18 cellular contexts compared by ENCODE assay signal in the genomic region with DNA sequence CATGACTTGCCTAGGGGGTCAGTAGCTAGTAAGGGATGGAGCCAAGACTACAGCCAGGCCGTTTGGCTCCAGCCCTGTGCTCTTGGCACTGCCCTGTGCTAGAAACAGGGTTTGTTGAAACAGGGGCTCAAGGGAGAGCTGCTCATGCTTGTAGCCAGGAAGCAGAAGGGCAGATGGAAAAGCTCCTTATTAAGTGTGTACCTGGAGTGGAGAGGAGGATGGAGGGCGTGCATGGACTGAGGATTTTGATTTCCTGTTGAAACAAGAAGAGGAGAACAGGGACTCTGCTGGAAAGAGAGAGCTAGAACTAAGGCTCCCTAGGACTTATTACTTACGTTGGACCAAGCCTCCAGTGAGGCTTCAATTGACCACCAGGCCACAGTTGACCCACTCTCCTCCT.
"Had no signal": no experiment of that assay in that cellular context is flagged by ENCODE, and none has a peak within 500 bp of the region (broad histone marks: within the 10 kb centered on the region; RNA-seq: fewer than 3 reads in every experiment).

No MANE protein-coding gene starts in this region.

- H3K27me3 ChIP-seq: gastroesophageal sphincter, ovary, upper lobe of left lung had no signal

- H3K36me3 ChIP-seq: gastroesophageal sphincter, heart left ventricle, neutrophil, ovary, prostate gland, thoracic aorta, upper lobe of left lung had no signal

- H3K27ac ChIP-seq: epithelial cell of prostate, gastroesophageal sphincter, heart left ventricle, neutrophil, ovary, prostate gland, thoracic aorta, upper lobe of left lung had no signal

- H3K4me1 ChIP-seq: gastroesophageal sphincter, prostate gland had no signal

- DNase-seq: activated CD4-positive, alpha-beta T cell treated with anti-CD3 and anti-CD28 coated beads, Interleukin-2, amount 50 U/mL, for 1 hour; activated CD4-positive, CD25-positive, alpha-beta regulatory T cell; activated effector memory CD4-positive, alpha-beta T cell treated with Interleukin-2 at 50 U/mL for 16 hours; activated naive CD4-positive, alpha-beta T cell treated with anti-CD3 and anti-CD28 coated beads, Interleukin-2, amount 10 ng/mL, durations not matched to agents 7 days and 5 days; activated naive CD8-positive, alpha-beta T cell treated with anti-CD3 and anti-CD28 coated beads, Interleukin-2, amount 50 U/mL, for 24 hours; cortex of kidney; heart left ventricle; mesenchymal stem cell; ovary; stimulated activated CD4-positive, alpha-beta T cell treated with anti-CD3 and anti-CD28 coated beads, Interleukin-2, amount 100 ng/mL, for 48 hours; stimulated activated naive B cell treated with anti-CD40 and anti-IgM and Interleukin-4, amounts not matched to agents 10 μg/mL and 1 μg/mL and 100 μg/mL, for 72 hours; upper lobe of left lung had no signal

- H3K36me3 Mint-ChIP-seq: activated naive CD4-positive, alpha-beta T cell treated with anti-CD3 and anti-CD28 coated beads, Interleukin-2, amount 10 ng/mL, durations not matched to agents 7 days and 5 days had no signal

- H3K4me3 Mint-ChIP-seq: activated naive CD4-positive, alpha-beta T cell treated with anti-CD3 and anti-CD28 coated beads, Interleukin-2, amount 10 ng/mL, durations not matched to agents 7 days and 5 days; activated naive CD8-positive, alpha-beta T cell treated with anti-CD3 and anti-CD28 coated beads, Interleukin-2, amount 50 U/mL, for 24 hours; nephron; stimulated activated naive B cell treated with anti-CD40 and anti-IgM and Interleukin-4, amounts not matched to agents 10 μg/mL and 1 μg/mL and 100 μg/mL, for 72 hours had no signal

- ATAC-seq: gastroesophageal sphincter; heart left ventricle; stimulated activated naive B cell treated with anti-CD40 and anti-IgM and Interleukin-4, amounts not matched to agents 10 μg/mL and 1 μg/mL and 100 μg/mL, for 72 hours had no signal

- H3K27ac Mint-ChIP-seq: activated naive CD4-positive, alpha-beta T cell treated with anti-CD3 and anti-CD28 coated beads, Interleukin-2, amount 10 ng/mL, durations not matched to agents 7 days and 5 days; stimulated activated naive B cell treated with anti-CD40 and anti-IgM and Interleukin-4, amounts not matched to agents 10 μg/mL and 1 μg/mL and 100 μg/mL, for 72 hours had no signal

- H3K4me3 ChIP-seq: gastroesophageal sphincter, heart left ventricle, ovary, prostate gland, thoracic aorta, upper lobe of left lung had no signal

- H3K9me3 Mint-ChIP-seq: activated naive CD4-positive, alpha-beta T cell treated with anti-CD3 and anti-CD28 coated beads, Interleukin-2, amount 10 ng/mL, durations not matched to agents 7 days and 5 days; activated naive CD8-positive, alpha-beta T cell treated with anti-CD3 and anti-CD28 coated beads, Interleukin-2, amount 50 U/mL, for 24 hours; nephron; stimulated activated naive B cell treated with anti-CD40 and anti-IgM and Interleukin-4, amounts not matched to agents 10 μg/mL and 1 μg/mL and 100 μg/mL, for 72 hours had no signal

- H3K9me3 ChIP-seq: gastroesophageal sphincter, heart left ventricle, neutrophil, ovary, prostate gland, thoracic aorta, upper lobe of left lung had no signal
